22 cellular contexts compared by ENCODE assay signal in genomic region chr5:79474416-79475173, GRCh38. TPM values are rescaled to one million over a fixed set of nuclear protein-coding genes. Genes with fewer than 3 reads are reported as not detected.
DNase-seq lines count a peak whose midpoint lies in the region; ATAC-seq, FAIRE-seq and TF ChIP-seq lines count a peak whose summit lies in the region.
"Had no signal": no experiment of that assay in that cellular context is flagged by ENCODE, and none has a peak within 500 bp of the region (broad histone marks: within the 10 kb centered on the region; RNA-seq: fewer than 3 reads in every experiment).

No MANE protein-coding gene starts in this region.

- CTCF ChIA-PET in A549 (lab: Yijun Ruan, JAX), result interaction anchor here (0.7 to 2.7 kb wide), 4 partner anchors 10 to 450 kb away, joined by 3 to 10 read pairs (median 3); no protein-coding TSS in a partner anchor
- CTCF ChIA-PET in K562 (lab: Yijun Ruan, JAX; ENCODE audit: low intra/inter-chr PET ratio), result no interaction called here
- CTCF ChIA-PET in Caco-2 (lab: Charles Lee), result no interaction called here

- POLR2A ChIA-PET in A549 (lab: Yijun Ruan, JAX), result no interaction called here
- POLR2A ChIA-PET in K562 (lab: Yijun Ruan, JAX), result interaction anchor here (0.8 kb wide), 2 partner anchors 14 to 37 kb away, joined by 3 to 4 read pairs; no protein-coding TSS in a partner anchor
- POLR2A ChIA-PET in Caco-2 (lab: Charles Lee), result no interaction called here

- H2AFZ ChIP-seq in K562 (ENCODE audit: low read depth, low read length), result no peak overlapping the region

- no peak for ATAC-seq in A549
- no peak for ATAC-seq in K562

- BruUV-seq in K562 (replicated peaks; lab: Mats Ljungman, UMichigan) (no TSS peak), Caco-2 (replicated peaks; lab: Mats Ljungman, UMichigan) (no TSS peak)

- no peak for TF ChIP-seq RAD21 in A549 (conservative IDR thresholded peaks at IDR 0.05 in 1 of 2, IDR thresholded peaks at IDR 0.05 in 1 of 2)
- TF ChIP-seq RAD21 in K562 (CRISPR knock-in tag; conservative IDR thresholded peaks at IDR 0.05 in 1 of 2, IDR thresholded peaks at IDR 0.05 in 1 of 2), result no peak

- H3K27me3 ChIP-seq in HAP-1 (ENCODE audit: low read depth), result no peaks in the 10 kb centered on the region
- H3K27me3 ChIP-seq in K562 (ENCODE audit: control insufficient read depth in 2 of 2, insufficient read depth in 2 of 2, low read length in 2 of 2), result no peaks in the 10 kb centered on the region
- H3K27me3 ChIP-seq in Caco-2 (replicated peaks; ENCODE audit: control insufficient read depth, insufficient read depth, low read length), result no peaks in the 10 kb centered on the region
- H3K27me3 ChIP-seq: upper lobe of left lung had no signal

- H3K79me2 ChIP-seq in K562 (ENCODE audit: control insufficient read depth, insufficient read depth, low read length), result peaks cover 29% of the 10 kb centered on the region; the same call in 1 of the 3 replicates

- in situ Hi-C loops in HAP-1 (cut with MboI; ENCODE audit: low sequenced_read_pairs), result loop anchor here (25.0 kb wide), 1 partner anchor 337 kb away; no protein-coding TSS in a partner anchor
- in situ Hi-C loops in K562 (cut with MboI), result loop anchor here (10.0 kb wide), 1 partner anchor 450 kb away; no protein-coding TSS in a partner anchor

- H4K20me1 ChIP-seq in K562 (replicated peaks; ENCODE audit: control insufficient read depth, insufficient read depth, low read length), result no peaks in the 10 kb centered on the region

- no peaks in the 10 kb centered on the region for H3K9me3 ChIP-seq in A549
- no peaks in the 10 kb centered on the region for H3K9me3 ChIP-seq in HAP-1
- no peaks in the 10 kb centered on the region for H3K9me3 ChIP-seq in K562 (replicated peaks; ENCODE audit: control insufficient read depth, insufficient read depth, low read depth, low read length)
- H3K9me3 ChIP-seq in Caco-2, result no peaks in the 10 kb centered on the region
- H3K9me3 ChIP-seq: upper lobe of left lung had no signal

- intact Hi-C loops in K562 (cut with micrococcal nuclease) (no loop called here), Caco-2 (cut with micrococcal nuclease; ENCODE audit: unreplicated experiment) (no loop called here)

- DNase-seq in A549 (ENCODE audit: low read depth in 1 of 2, low spot score in 1 of 2) (no peak), DMS 273 treated with DMSO at 0.1 percent for 48 hours (lab: John Stamatoyannopoulos, UW) (peak; percentile 69), HAP-1 (ENCODE audit: low spot score in 2 of 2) (peak; percentile 21 to 91), K562 (ENCODE audit: extremely low read depth in 1 of 4, low spot score in 3 of 4) (no peak), HuH-7.5 (ENCODE audit: low spot score) (no peak), Caco-2 (no peak), GOT3 (lab: John Stamatoyannopoulos, UW) (no peak)
- DNase-seq in stimulated activated CD4-positive, alpha-beta T cell treated with anti-CD3 and anti-CD28 coated beads, Interleukin-2, amount 100 ng/mL, for 24 hours, result no peak
- DNase-seq: activated naive CD4-positive, alpha-beta T cell treated with anti-CD3 and anti-CD28 coated beads for 36 hours; activated T-cell treated with anti-CD3 and anti-CD28 coated beads, Interleukin-2, amount 50 U/mL, for 24 hours; amniotic stem cell; head of caudate nucleus; mesenchymal stem cell; MM.1S; NCI-H1417 treated with DMSO at 0.1 percent for 48 hours; NCI-H526 treated with DMSO at 0.1 percent for 48 hours; occipital lobe; stimulated activated CD4-positive, alpha-beta T cell treated with anti-CD3 and anti-CD28 coated beads, Interleukin-4, amount 100 ng/mL, for 4 hours; upper lobe of left lung had no signal

- no peak overlapping the region for H3K4me2 ChIP-seq in A549
- H3K4me2 ChIP-seq in K562 (ENCODE audit: insufficient read depth, low read length), result no peak overlapping the region

- FAIRE-seq in A549 (lab: Jason Lieb, UNC), result no peak
- peak; percentile 6 for FAIRE-seq in K562 (lab: Jason Lieb, UNC)
- FAIRE-seq: bronchial epithelial cell, RCC 7860 had no signal

- H3K4me3 Mint-ChIP-seq in Caco-2 (ENCODE audit: unreplicated experiment), result no peak overlapping the region
- H3K4me3 Mint-ChIP-seq: activated naive CD4-positive, alpha-beta T cell treated with anti-CD3 and anti-CD28 coated beads for 36 hours; activated T-cell treated with anti-CD3 and anti-CD28 coated beads, Interleukin-2, amount 50 U/mL, for 24 hours had no signal

- TF ChIP-seq CTCF in A549 (IDR thresholded peaks at IDR 0.05) (no peak), K562 (IDR thresholded peaks at IDR 0.05 in 2 of 3, conservative IDR thresholded peaks at IDR 0.05 in 1 of 3; ENCODE audit: insufficient read depth in 2 of 3, low read depth in 1 of 3, low read length in 3 of 3) (no peak), Caco-2 (IDR thresholded peaks at IDR 0.05; ENCODE audit: insufficient read depth in 1 of 2, low read depth in 1 of 2, low read length in 1 of 2, severe bottlenecking in 1 of 2, unreplicated experiment in 1 of 2) (no peak)

- H3K27me3 Mint-ChIP-seq in Caco-2 (ENCODE audit: insufficient read depth, unreplicated experiment), result no peaks in the 10 kb centered on the region
- H3K27me3 Mint-ChIP-seq: activated T-cell treated with anti-CD3 and anti-CD28 coated beads, Interleukin-2, amount 50 U/mL, for 24 hours had no signal

- H3K27ac Mint-ChIP-seq in Caco-2 (ENCODE audit: unreplicated experiment), result no peak overlapping the region
- H3K27ac Mint-ChIP-seq: activated naive CD4-positive, alpha-beta T cell treated with anti-CD3 and anti-CD28 coated beads for 36 hours; activated T-cell treated with anti-CD3 and anti-CD28 coated beads, Interleukin-2, amount 50 U/mL, for 24 hours had no signal

- TF ChIP-seq EP300 in A549 (IDR thresholded peaks at IDR 0.05) (no peak), K562 (IDR thresholded peaks at IDR 0.05; ENCODE audit: low read length) (no peak)

- H3K9me1 ChIP-seq in K562 (ENCODE audit: control insufficient read depth, insufficient read depth, low read length), result no peaks in the 10 kb centered on the region

- H3K27ac ChIP-seq in A549 (no peak overlapping the region), K562 (ENCODE audit: extremely low read depth, low read depth, low read length) (no peak overlapping the region)
- H3K27ac ChIP-seq: coronary artery, upper lobe of left lung had no signal

- TF ChIP-seq POLR2A in A549 (IDR thresholded peaks at IDR 0.05; ENCODE audit: low read length) (no peak), K562 (conservative IDR thresholded peaks at IDR 0.05) (no peak)

- H3K9ac ChIP-seq in K562 (ENCODE audit: insufficient read depth in 1 of 2, low read depth in 2 of 2, low read length in 2 of 2), result no peak overlapping the region

- no peaks in the 10 kb centered on the region for H3K36me3 Mint-ChIP-seq in Caco-2 (ENCODE audit: insufficient read depth, unreplicated experiment)

- H3K4me1 ChIP-seq in A549 (peaks cover 4% of the 10 kb centered on the region; the same call in 1 of the 3 replicates), HAP-1 (peaks cover 37% of the 10 kb centered on the region), K562 (replicated peaks in 1 of 2; ENCODE audit: control insufficient read depth in 2 of 2, insufficient read depth in 2 of 2, low read length in 2 of 2) (no peaks in the 10 kb centered on the region), Caco-2 (no peaks in the 10 kb centered on the region)
- H3K4me1 ChIP-seq: upper lobe of left lung had no signal

- no peak overlapping the region for H3K4me3 ChIP-seq in A549
- H3K4me3 ChIP-seq in HAP-1, result no peak overlapping the region
- H3K4me3 ChIP-seq in K562, result no peak overlapping the region
- H3K4me3 ChIP-seq in Caco-2 (ENCODE audit: low read depth, low read length), result no peak overlapping the region
- H3K4me3 ChIP-seq: coronary artery, upper lobe of left lung had no signal

- no peaks in the 10 kb centered on the region for H3K36me3 ChIP-seq in HAP-1 (replicated peaks)
- H3K36me3 ChIP-seq in K562 (ENCODE audit: control insufficient read depth, insufficient read depth, low read length), result no peaks in the 10 kb centered on the region
- H3K36me3 ChIP-seq in Caco-2 (ENCODE audit: control insufficient read depth, insufficient read depth, low read length), result no peaks in the 10 kb centered on the region
- H3K36me3 ChIP-seq: upper lobe of left lung had no signal

- peaks cover 6% of the 10 kb centered on the region for H3K4me1 Mint-ChIP-seq in Caco-2 (ENCODE audit: low read depth, unreplicated experiment)

- H3K9me3 Mint-ChIP-seq in Caco-2 (ENCODE audit: unreplicated experiment), result no peaks in the 10 kb centered on the region
- H3K9me3 Mint-ChIP-seq: activated naive CD4-positive, alpha-beta T cell treated with anti-CD3 and anti-CD28 coated beads for 36 hours; activated T-cell treated with anti-CD3 and anti-CD28 coated beads, Interleukin-2, amount 50 U/mL, for 24 hours had no signal

TF ChIP-seq in A549, 52 proteins besides CTCF, POLR2A, EP300 and RAD21:
- TF ChIP-seq HOXB5 (CRISPR knock-in tag; IDR thresholded peaks at IDR 0.05) (no peak), MAFK (IDR thresholded peaks at IDR 0.05; ENCODE audit: partially characterized antibody) (peak; percentile 88)

RNA-seq across cellular contexts. Expression of gene HOMER1, which starts 39.3 kb away (rescaled TPM):
- 5.6 and 9.3 TPM in 2 replicates for polyA plus RNA-seq in A549 (2011; rRNA removed)
- polyA plus RNA-seq in A549 (2012; cell fraction: cytosol; rRNA removed), result 1.2 and 1.6 TPM in 2 replicates
- 0.55 and 0.93 TPM in 2 replicates for polyA plus RNA-seq in A549 (2012; cell fraction: nucleus; rRNA removed)
- 6.0 to 8.1 TPM (median 6.3 TPM) in 3 replicates for polyA plus RNA-seq in A549 (2017; fragmentation: RNase III; extraction: RNeasy Plus Mini Kit Qiagen cat#74134 plus additional on column Dnase treatment)
- polyA minus RNA-seq in A549 (2011; rRNA and poly(A)+ RNA removed), result 4.8 and 5.8 TPM in 2 replicates
- 9.6 and 22.9 TPM in 2 replicates for total RNA-seq in K562 (2011; cell fraction: chromatin; rRNA removed; ENCODE audit: low replicate concordance)
- total RNA-seq in K562 (2011; cell fraction: nucleolus; rRNA removed), result 7.6 and 9.0 TPM in 2 replicates
- total RNA-seq in K562 (2011; cell fraction: nucleoplasm; rRNA removed), result 10.0 and 12.4 TPM in 2 replicates
- total RNA-seq in K562 (2014; rRNA removed), result 9.9 and 11.0 TPM in 2 replicates
- 30.1 and 31.0 TPM in 2 replicates for total RNA-seq in K562 (2014; rRNA removed; fragmentation: Illumina TruSeq; extraction: Trizol)
- 35.7 and 39.9 TPM in 2 replicates for total RNA-seq in K562 (2015; rRNA removed; fragmentation: Illumina TruSeq; extraction: Trizol)
- total RNA-seq in K562 (2021), result 18.6 and 19.2 TPM in 2 replicates
- 9.0 and 9.4 TPM in 2 replicates for polyA plus RNA-seq in K562 (2011; rRNA removed)
- 1.9 and 3.7 TPM in 2 replicates for polyA plus RNA-seq in K562 (2011; cell fraction: cytosol; rRNA removed)
- polyA plus RNA-seq in K562 (2011; cell fraction: nucleus; rRNA removed), result 2.7 and 3.4 TPM in 2 replicates
- polyA plus RNA-seq in K562 (2012), result 5.8 and 13.7 TPM in 2 replicates
- polyA plus RNA-seq in K562 (2014; fragmentation: Illumina TruSeq; extraction: Trizol), result 13.6 and 14.0 TPM in 2 replicates
- 1 to 10 TPM; 6.3 to 8.4 TPM for polyA plus RNA-seq in K562 (2014; fragmentation: Nextera tagmentation; extraction: Ambion mirVana)
- 6.6 and 7.0 TPM in 2 replicates for polyA plus RNA-seq in K562 (2014; rRNA removed)
- 36.1 and 36.9 TPM in 2 replicates for polyA minus RNA-seq in K562 (2011; rRNA and poly(A)+ RNA removed)
- polyA minus RNA-seq in K562 (2011; cell fraction: cytosol; rRNA and poly(A)+ RNA removed), result 21.1 and 21.9 TPM in 2 replicates
- polyA minus RNA-seq in K562 (2011; cell fraction: nucleus; rRNA and poly(A)+ RNA removed), result 10.6 and 18.3 TPM in 2 replicates
- total RNA-seq in Caco-2 (2022), result 22.2 and 24.0 TPM in 2 replicates

Comparison
In these comparisons a context has a peak if more than half of its experiments do, and no peak if none do; other contexts are left out.
1. DNase-seq: peak in DMS 273 treated with DMSO at 0.1 percent for 48 hours (single experiment) and HAP-1 (2 of 2); none in A549 (0 of 2), K562 (0 of 4), HuH-7.5 (single experiment), stimulated activated CD4-positive, alpha-beta T cell treated with anti-CD3 and anti-CD28 coated beads, Interleukin-2, amount 100 ng/mL, for 24 hours (0 of 2), Caco-2 (0 of 2) and GOT3 (single experiment).
2. Of the 35 proteins assayed by ChIP-seq in both K562 and A549: peak only in K562: none; only in A549: MAFK; in both: none; in neither: 34.